35 cellular contexts compared by ENCODE assay signal in the genomic region with DNA sequence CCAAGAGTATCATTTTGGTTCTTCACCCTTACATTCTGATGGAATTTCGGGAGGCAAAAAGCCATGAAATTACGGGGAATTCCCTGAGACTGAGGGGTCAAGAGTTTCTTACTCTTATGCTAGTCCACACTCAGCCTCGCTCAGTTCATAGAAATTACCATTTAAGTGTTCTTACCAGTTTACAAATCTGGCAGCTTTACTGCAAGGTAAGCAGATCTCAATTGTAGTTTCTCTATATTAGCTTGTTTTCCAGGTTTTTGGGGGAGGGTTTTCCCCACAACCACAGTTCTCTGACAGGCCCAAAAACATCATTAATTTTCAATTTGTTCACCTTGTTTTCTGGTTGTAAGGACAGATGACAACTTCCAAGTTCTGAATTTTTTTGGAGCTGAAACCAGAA.
"Had no signal": no experiment of that assay in that cellular context is flagged by ENCODE, and none has a peak within 500 bp of the region (broad histone marks: within the 10 kb centered on the region; RNA-seq: fewer than 3 reads in every experiment).

No MANE protein-coding gene starts in this region.

- H3K36me3 ChIP-seq: MG63 had no signal

- DNase-seq: Karpas-422, Kasumi-1, MG63, MM.1S, MV-4-11, NCI-H1048, NCI-H1092, NCI-H1092 treated with DMSO at 0.1 percent for 48 hours, NCI-H1105, NCI-H1105 treated with DMSO at 0.1 percent for 48 hours, NCI-H1417, NCI-H1417 treated with DMSO at 0.1 percent for 48 hours, NCI-H1436, NCI-H1436 treated with DMSO at 0.1 percent for 48 hours, NCI-H146, NCI-H1694, NCI-H1694 treated with DMSO at 0.1 percent for 48 hours, NCI-H187, NCI-H187 treated with DMSO at 0.1 percent for 48 hours, NCI-H1930, NCI-H2029, NCI-H2029 treated with DMSO at 0.1 percent for 48 hours, NCI-H2081, NCI-H2081 treated with DMSO at 0.1 percent for 48 hours, NCI-H2107, NCI-H2171, NCI-H2171 treated with DMSO at 0.1 percent for 48 hours, NCI-H2227 treated with DMSO at 0.1 percent for 48 hours, NCI-H226, NCI-H345, NCI-H446, NCI-H446 treated with DMSO at 0.1 percent for 48 hours, NCI-H510A, NCI-H510A treated with DMSO at 0.1 percent for 48 hours, NCI-H524 had no signal

- H3K27me3 ChIP-seq: MG63 had no signal

- H3K9me3 ChIP-seq: MG63 had no signal

- H3K4me3 ChIP-seq: MG63 had no signal
